Comparison of ENCODE assay signal across 8 cellular contexts in genomic region chr14:105419305-105420091, GRCh38. TPM values are rescaled to one million over a fixed set of nuclear protein-coding genes. Genes with fewer than 3 reads are reported as not detected.
DNase-seq lines count a peak whose midpoint lies in the region; FAIRE-seq and TF ChIP-seq lines count a peak whose summit lies in the region.

TSS of gene MTA1 (plus strand) at chr14:105419827. CDS start at chr14:105420036, 209 bp downstream.

- H3K4me3 ChIP-seq in bronchial epithelial cell (ENCODE audit: low read depth, low read length) (peak within 1 kb of the TSS; percentile 65), kidney epithelial cell (ENCODE audit: low read depth, low read length) (peak within 1 kb of the TSS; percentile 64)

- no peaks in the 10 kb centered on the region for H3K36me3 ChIP-seq in bronchial epithelial cell (ENCODE audit: control insufficient read depth, insufficient read depth, low read length)
- no peaks in the 10 kb centered on the region for H3K36me3 ChIP-seq in kidney epithelial cell (ENCODE audit: control insufficient read depth, insufficient read depth, low read length)

- H3K27me3 ChIP-seq in bronchial epithelial cell (ENCODE audit: control insufficient read depth, insufficient read depth, low read length) (no peaks in the 10 kb centered on the region), kidney epithelial cell (ENCODE audit: control insufficient read depth, insufficient read depth, low read length) (no peaks in the 10 kb centered on the region)

- TF ChIP-seq CTCF in bronchial epithelial cell (IDR thresholded peaks at IDR 0.05; ENCODE audit: insufficient read depth, low read length, severe bottlenecking) (no peak), kidney epithelial cell (IDR thresholded peaks at IDR 0.05; ENCODE audit: insufficient read depth, low read length, poor library complexity, severe bottlenecking) (no peak)

- peak; percentile 20 for DNase-seq in SIG-M5 treated with dmso at 0.1 percent for 504 hours (lab: John Stamatoyannopoulos, UW; ENCODE audit: unreplicated experiment)
- no peak for DNase-seq in SIG-M5 (lab: John Stamatoyannopoulos, UW)
- DNase-seq in HuH-7 (ENCODE audit: low spot score): peak; percentile 74
- peak; percentile 30 for DNase-seq in T-helper 22 cell (ENCODE audit: low read depth)
- DNase-seq in bronchial epithelial cell (ENCODE audit: low read depth): no peak
- DNase-seq in kidney epithelial cell (ENCODE audit: low read depth): no peak
- peak; percentile 57 to 65 for DNase-seq in stimulated activated CD4-positive, alpha-beta T cell treated with anti-CD3 and anti-CD28 coated beads, Interleukin-2, amount 100 ng/mL, for 24 hours
- no peak for DNase-seq in dedifferentiated amniotic fluid mesenchymal stem cell (ENCODE audit: extremely low spot score)

- no peak for FAIRE-seq in bronchial epithelial cell (lab: Jason Lieb, UNC)

RNA-seq across cellular contexts. Expression of gene MTA1, which starts in this region (rescaled TPM):
- total RNA-seq in bronchial epithelial cell (25.5 and 26.1 TPM in 2 replicates), kidney epithelial cell (68.3 and 75.0 TPM in 2 replicates)

Comparison
In these comparisons a context has a peak if more than half of its experiments do, and no peak if none do; other contexts are left out.
1. DNase-seq: peak in SIG-M5 treated with dmso at 0.1 percent for 504 hours (single experiment), HuH-7 (single experiment), T-helper 22 cell (single experiment) and stimulated activated CD4-positive, alpha-beta T cell treated with anti-CD3 and anti-CD28 coated beads, Interleukin-2, amount 100 ng/mL, for 24 hours (2 of 2); none in SIG-M5 (single experiment), bronchial epithelial cell (single experiment), kidney epithelial cell (single experiment) and dedifferentiated amniotic fluid mesenchymal stem cell (single experiment).